8 cellular contexts compared by ENCODE assay signal in genomic region chr10:23293145-23293724, GRCh38. TPM values are rescaled to one million over a fixed set of nuclear protein-coding genes. Genes with fewer than 3 reads are reported as not detected.
DNase-seq lines count a peak whose midpoint lies in the region; ATAC-seq and TF ChIP-seq lines count a peak whose summit lies in the region.

No MANE protein-coding gene starts in this region.

- peak; percentile 90 for TF ChIP-seq CTCF in KMS-11 (conservative IDR thresholded peaks at IDR 0.05; ENCODE audit: low read depth, low read length)
- peak; percentile 82 for TF ChIP-seq CTCF in epithelial cell of proximal tubule (conservative IDR thresholded peaks at IDR 0.05; ENCODE audit: low read depth, low read length)
- peak in 1 of 3 experiments; percentile 11 for TF ChIP-seq CTCF in esophagus muscularis mucosa (IDR thresholded peaks at IDR 0.05)

- H3K9me3 ChIP-seq in SJCRH30 (replicated peaks) (no peaks in the 10 kb centered on the region), esophagus muscularis mucosa (no peaks in the 10 kb centered on the region)

- H3K4me3 ChIP-seq in KMS-11 (IDR thresholded peaks at IDR 0.05; ENCODE audit: insufficient read depth, low read depth, low read length) (no peak overlapping the region), SJCRH30 (no peak overlapping the region), epithelial cell of proximal tubule (ENCODE audit: low read depth, low read length) (no peak overlapping the region), esophagus muscularis mucosa (no peak overlapping the region)

- no peak overlapping the region for H2AFZ ChIP-seq in KMS-11 (ENCODE audit: low read depth)

- DNase-seq in NK-92 treated with Interleukin-12 subunit alpha and Interleukin-12 subunit beta, amount 100 ng/mL, for 24 hours (lab: John Stamatoyannopoulos, UW), result peak; percentile 1
- no peak for DNase-seq in NK-92 (lab: John Stamatoyannopoulos, UW; ENCODE audit: unreplicated experiment)
- peak; percentile 65 to 88 for DNase-seq in SJCRH30
- no peak for DNase-seq in epithelial cell of proximal tubule (ENCODE audit: low read depth)
- peak; percentile 39 for DNase-seq in putamen (ENCODE audit: low spot score)
- DNase-seq in esophagus muscularis mucosa (ENCODE audit: extremely low spot score), result no peak

- H3K36me3 ChIP-seq in KMS-11 (ENCODE audit: insufficient read depth), result no peaks in the 10 kb centered on the region
- no peaks in the 10 kb centered on the region; the same call in 1 of the 2 replicates for H3K36me3 ChIP-seq in SJCRH30
- H3K36me3 ChIP-seq in esophagus muscularis mucosa, result no peaks in the 10 kb centered on the region

- no peaks in the 10 kb centered on the region for H4K20me1 ChIP-seq in KMS-11 (ENCODE audit: insufficient read depth)

- no peak overlapping the region for H3K9ac ChIP-seq in KMS-11

- ATAC-seq in GM21717 (IDR thresholded peaks at IDR 0.05; ENCODE audit: unreplicated experiment), result peak; percentile 92

- 39% methylated on average over 7 of the region's 7 CpGs for WGBS in esophagus muscularis mucosa

- H3K4me2 ChIP-seq in KMS-11, result no peak overlapping the region

- H3K79me2 ChIP-seq in KMS-11 (ENCODE audit: insufficient read depth, low read depth), result no peaks in the 10 kb centered on the region

- intact Hi-C loops in esophagus muscularis mucosa (cut with DNase I), result no loop called here

- TF ChIP-seq EP300 in esophagus muscularis mucosa (IDR thresholded peaks at IDR 0.05), result no peak

- H3K27ac ChIP-seq in KMS-11 (no peak overlapping the region), SJCRH30 (no peak overlapping the region), esophagus muscularis mucosa (replicated peaks in 1 of 4) (no peak overlapping the region)

- H3K27me3 ChIP-seq in KMS-11 (ENCODE audit: insufficient read depth, low read depth) (no peaks in the 10 kb centered on the region), SJCRH30 (peaks cover 3% of the 10 kb centered on the region; the same call in 1 of the 2 replicates), esophagus muscularis mucosa (peaks cover 0 to 15% (median 2%) of the 10 kb centered on the region in 4 donors)

- H3K4me1 ChIP-seq in KMS-11 (ENCODE audit: low read depth, poor library complexity, severe bottlenecking) (no peaks in the 10 kb centered on the region), SJCRH30 (no peaks in the 10 kb centered on the region), esophagus muscularis mucosa (no peaks in the 10 kb centered on the region)

- no peak for TF ChIP-seq POLR2A in esophagus muscularis mucosa (IDR thresholded peaks at IDR 0.05; ENCODE audit: low read depth)

RNA-seq across cellular contexts. Expression of gene C10orf67, which starts 51.4 kb away (rescaled TPM):
- 0.15 and 0.16 TPM in 2 replicates for total RNA-seq in SJCRH30 (2014; rRNA removed; shearing (Covaris generic))
- 0.40 and 0.43 TPM in 2 replicates for total RNA-seq in epithelial cell of proximal tubule
- total RNA-seq in esophagus muscularis mucosa, result not detected

Comparison
In these comparisons a context has a peak if more than half of its experiments do, and no peak if none do; other contexts are left out.
1. DNase-seq: peak in NK-92 treated with Interleukin-12 subunit alpha and Interleukin-12 subunit beta, amount 100 ng/mL, for 24 hours (single experiment), SJCRH30 (2 of 2) and putamen (single experiment); none in NK-92 (single experiment), epithelial cell of proximal tubule (single experiment) and esophagus muscularis mucosa (single experiment).